Comparison of ENCODE assay signal across 1 cellular context in genomic region chr3:48428088-48428862, GRCh38.
A peak's percentile ranks its signal among the peaks of the same experiment; 100 is the strongest.
TF ChIP-seq lines count a peak whose summit lies in the region.

No MANE protein-coding gene starts in this region.

TF ChIP-seq in HepG2, 621 proteins besides CTCF, POLR2A, EP300 and RAD21 (continued from another document and continues in another):
- TF ChIP-seq GPBP1L1 (CRISPR knock-in tag; IDR thresholded peaks at IDR 0.05), result no peak
- no peak for TF ChIP-seq AHR (CRISPR knock-in tag; IDR thresholded peaks at IDR 0.05)
- TF ChIP-seq MAF1 (CRISPR knock-in tag; IDR thresholded peaks at IDR 0.05; ENCODE audit: borderline replicate concordance), result no peak
- TF ChIP-seq CEBPG (CRISPR knock-in tag; IDR thresholded peaks at IDR 0.05), result no peak
- no peak for TF ChIP-seq ZNF280B (CRISPR knock-in tag; IDR thresholded peaks at IDR 0.05; ENCODE audit: borderline replicate concordance)
- TF ChIP-seq ZNF580 (CRISPR knock-in tag; IDR thresholded peaks at IDR 0.05; ENCODE audit: borderline replicate concordance, low read depth), result no peak; the same call in 1 of the 2 replicates
- TF ChIP-seq MYNN (CRISPR knock-in tag; IDR thresholded peaks at IDR 0.05; ENCODE audit: low read depth), result no peak
- no peak for TF ChIP-seq ZMYM2 (CRISPR knock-in tag; IDR thresholded peaks at IDR 0.05)
- TF ChIP-seq GMEB1 (CRISPR knock-in tag; IDR thresholded peaks at IDR 0.05; ENCODE audit: borderline replicate concordance), result no peak; the same call in 1 of the 2 replicates
- 0 out of 2 replicates have a peak, but pooled peaks have one; percentile 34 for TF ChIP-seq ZNF337 (CRISPR knock-in tag; IDR thresholded peaks at IDR 0.05; ENCODE audit: borderline replicate concordance, low read depth)
- peak; percentile 41; the same call in 1 of the 2 replicates for TF ChIP-seq ZBTB43 (CRISPR knock-in tag; conservative IDR thresholded peaks at IDR 0.05)
- TF ChIP-seq GATA4 (IDR thresholded peaks at IDR 0.05; ENCODE audit: borderline replicate concordance, low read depth), result peak; percentile 22; the same call in 1 of the 2 replicates
- no peak for TF ChIP-seq ATF3 (CRISPR knock-in tag; IDR thresholded peaks at IDR 0.05)
- TF ChIP-seq ZNF7 (CRISPR knock-in tag; IDR thresholded peaks at IDR 0.05), result no peak
- TF ChIP-seq MAX (IDR thresholded peaks at IDR 0.05), result no peak
- no peak for TF ChIP-seq UBTF (CRISPR knock-in tag; IDR thresholded peaks at IDR 0.05)
- TF ChIP-seq DBP (CRISPR knock-in tag; IDR thresholded peaks at IDR 0.05; ENCODE audit: not compliant biosample characterization), result no peak
- TF ChIP-seq ZNF709 (CRISPR knock-in tag; IDR thresholded peaks at IDR 0.05), result 0 out of 2 replicates have a peak, but pooled peaks have one; percentile 40
- no peak for TF ChIP-seq JUND (CRISPR knock-in tag; IDR thresholded peaks at IDR 0.05)
- TF ChIP-seq ZNF292 (CRISPR knock-in tag; IDR thresholded peaks at IDR 0.05; ENCODE audit: borderline replicate concordance, low read depth), result no peak
- no peak for TF ChIP-seq ZNF503 (CRISPR knock-in tag; IDR thresholded peaks at IDR 0.05)
- no peak for TF ChIP-seq SUZ12 (IDR thresholded peaks at IDR 0.05; ENCODE audit: low read depth, low read length)
- no peak for TF ChIP-seq ZNF703 (CRISPR knock-in tag; IDR thresholded peaks at IDR 0.05; ENCODE audit: borderline replicate concordance)
- TF ChIP-seq TFE3 (CRISPR knock-in tag; IDR thresholded peaks at IDR 0.05), result no peak
- TF ChIP-seq CBX1 (IDR thresholded peaks at IDR 0.05; ENCODE audit: low read depth), result no peak
- TF ChIP-seq ZFAT (CRISPR knock-in tag; conservative IDR thresholded peaks at IDR 0.05), result no peak
- no peak for TF ChIP-seq CCAR2 (optimal IDR thresholded peaks at IDR 0.05; ENCODE audit: low read depth, low read length)
- no peak for TF ChIP-seq AGO1 (IDR thresholded peaks at IDR 0.05; ENCODE audit: low read depth, low read length, poor library complexity, severe bottlenecking)
- TF ChIP-seq ELF4 (CRISPR knock-in tag; IDR thresholded peaks at IDR 0.05; ENCODE audit: borderline replicate concordance), result no peak
- TF ChIP-seq BRCA1 (CRISPR knock-in tag; IDR thresholded peaks at IDR 0.05), result no peak
- no peak for TF ChIP-seq TP53 (CRISPR knock-in tag; conservative IDR thresholded peaks at IDR 0.05)
- TF ChIP-seq PCBP1 (IDR thresholded peaks at IDR 0.05; ENCODE audit: borderline replicate concordance, low read depth, low read length), result no peak
- no peak for TF ChIP-seq ZNF343 (CRISPR knock-in tag; IDR thresholded peaks at IDR 0.05)
- no peak for TF ChIP-seq MLX (CRISPR knock-in tag; IDR thresholded peaks at IDR 0.05)
- TF ChIP-seq KLF6 (CRISPR knock-in tag; IDR thresholded peaks at IDR 0.05), result no peak
- no peak for TF ChIP-seq TFDP1 (CRISPR knock-in tag; IDR thresholded peaks at IDR 0.05; ENCODE audit: borderline replicate concordance)
- no peak for TF ChIP-seq SOX5 (CRISPR knock-in tag; IDR thresholded peaks at IDR 0.05; ENCODE audit: borderline replicate concordance)
- peak; percentile 45; the same call in 1 of the 2 replicates for TF ChIP-seq ZNF740 (CRISPR knock-in tag; IDR thresholded peaks at IDR 0.05)
- no peak for TF ChIP-seq ZNF432 (CRISPR knock-in tag; IDR thresholded peaks at IDR 0.05; ENCODE audit: borderline replicate concordance)
- no peak for TF ChIP-seq ZNF678 (CRISPR knock-in tag; IDR thresholded peaks at IDR 0.05)
- no peak for TF ChIP-seq MED8 (CRISPR knock-in tag; IDR thresholded peaks at IDR 0.05; ENCODE audit: insufficient replicate concordance)
- TF ChIP-seq ZNF749 (CRISPR knock-in tag; IDR thresholded peaks at IDR 0.05; ENCODE audit: borderline replicate concordance), result no peak
- no peak for TF ChIP-seq ZNF205 (CRISPR knock-in tag; IDR thresholded peaks at IDR 0.05)
- no peak for TF ChIP-seq ZNF10 (CRISPR knock-in tag; IDR thresholded peaks at IDR 0.05; ENCODE audit: borderline replicate concordance, low read depth)
- no peak for TF ChIP-seq ZBTB37 (CRISPR knock-in tag; IDR thresholded peaks at IDR 0.05)
- TF ChIP-seq BORCS8-MEF2B (CRISPR knock-in tag; IDR thresholded peaks at IDR 0.05), result peak; percentile 20; the same call in 1 of the 2 replicates
- no peak for TF ChIP-seq ZNF24 (IDR thresholded peaks at IDR 0.05)
- TF ChIP-seq NR3C1 (CRISPR knock-in tag; IDR thresholded peaks at IDR 0.05), result no peak
